Comparison of ENCODE assay signal across 10 cellular contexts in genomic region chr10:70663458-70664391, GRCh38. TPM values are rescaled to one million over a fixed set of nuclear protein-coding genes. Genes with fewer than 3 reads are reported as not detected.
DNase-seq lines count a peak whose midpoint lies in the region; ATAC-seq and TF ChIP-seq lines count a peak whose summit lies in the region.
"Not testable (repeated sequence)": the region's sequence is repeated elsewhere in the genome, so short reads cannot be mapped to it uniquely, and the experiment has no call there.
"Had no signal": no experiment of that assay in that cellular context is flagged by ENCODE, and none has a peak within 500 bp of the region (broad histone marks: within the 10 kb centered on the region; RNA-seq: fewer than 3 reads in every experiment).

No MANE protein-coding gene starts in this region.

- H3K27ac Mint-ChIP-seq in GM23338, result not testable (repeated sequence)

- H3K4me3 ChIP-seq in ACC112 (ENCODE audit: low read depth, low read length); GM23338; Panc1 (ENCODE audit: low read depth in 2 of 2, low read length in 2 of 2); fibroblast of villous mesenchyme (ENCODE audit: low read depth, low read length); mucosa of rectum (ENCODE audit: low read length in 2 of 2); smooth muscle cell: not testable (repeated sequence)

- intact Hi-C loops in Panc1 (cut with micrococcal nuclease; ENCODE audit: unreplicated experiment), result not testable (repeated sequence)

- ATAC-seq in GM23338, result not testable (repeated sequence)
- ATAC-seq in Panc1, result 0 out of 2 replicates have a peak, but pooled peaks have one; percentile 26

- H3K9me2 ChIP-seq in GM23338 (ENCODE audit: insufficient read depth), result not testable (repeated sequence)

- not testable (repeated sequence) for H3F3A ChIP-seq in GM23338 (replicated peaks; ENCODE audit: low read depth)
- peaks cover 28% of the 10 kb centered on the region for H3F3A ChIP-seq in smooth muscle cell (ENCODE audit: low read depth)

- not testable (repeated sequence) for H3K79me2 ChIP-seq in ACC112 (ENCODE audit: control insufficient read depth, insufficient read depth, low read length, unreplicated experiment); GM23338 (replicated peaks; ENCODE audit: insufficient read depth); smooth muscle cell (ENCODE audit: low read depth)

- H3K9me3 Mint-ChIP-seq in GM23338, result peaks cover 22% of the 10 kb centered on the region

- H3K27me3 ChIP-seq in ACC112 (ENCODE audit: insufficient read depth, low read length); GM23338 (ENCODE audit: insufficient read depth); Panc1 (ENCODE audit: control insufficient read depth, insufficient read depth, low read length); mucosa of rectum (ENCODE audit: control insufficient read depth in 2 of 2, insufficient read depth in 2 of 2, low read length in 2 of 2); smooth muscle cell (ENCODE audit: low read depth): not testable (repeated sequence)

- H2AFZ ChIP-seq in ACC112 (ENCODE audit: low read length, unreplicated experiment), result peak overlapping the region; percentile 26
- H2AFZ ChIP-seq in GM23338, result 0 out of 2 replicates have a peak overlapping the region, but pooled peaks have one; percentile 72
- not testable (repeated sequence) for H2AFZ ChIP-seq in smooth muscle cell (ENCODE audit: low read depth)

- not testable (repeated sequence) for H3K9me3 ChIP-seq in Panc1 (ENCODE audit: control insufficient read depth, insufficient read depth, low read depth, low read length); mucosa of rectum (ENCODE audit: control insufficient read depth in 2 of 2, low read length in 2 of 2); smooth muscle cell (replicated peaks; ENCODE audit: low read depth)

- not testable (repeated sequence) for BruUV-seq in Panc1 (replicated peaks; lab: Mats Ljungman, UMichigan)

- H3K4me2 ChIP-seq in GM23338, result not testable (repeated sequence)
- peak overlapping the region; percentile 11 for H3K4me2 ChIP-seq in smooth muscle cell

- not testable (repeated sequence) for H4K20me1 ChIP-seq in GM23338 (replicated peaks; ENCODE audit: insufficient read depth); smooth muscle cell (ENCODE audit: low read depth)

- POLR2A ChIA-PET in Panc1 (lab: Charles Lee), result interaction anchor here (0.7 kb wide), 1 partner anchor 83 kb away, joined by 8 read pairs; no protein-coding TSS in a partner anchor

- DNase-seq in GM23338 (ENCODE audit: low spot score); Panc1 (ENCODE audit: low read depth, low spot score); smooth muscle cell (lab: John Stamatoyannopoulos, UW; ENCODE audit: unreplicated experiment): not testable (repeated sequence)
- DNase-seq in dedifferentiated amniotic fluid mesenchymal stem cell (ENCODE audit: extremely low spot score) (peak; percentile 36), fibroblast of villous mesenchyme (ENCODE audit: low read depth) (peak; percentile 31)

- not testable (repeated sequence) for H3K4me1 Mint-ChIP-seq in GM23338

- H3K36me3 Mint-ChIP-seq in GM23338 (ENCODE audit: low read depth), result not testable (repeated sequence)

- WGBS in smooth muscle cell (ENCODE audit: low lambda C conversion rate), result 76% methylated on average over 10 of the region's 10 CpGs

- H3K27ac ChIP-seq in ACC112 (ENCODE audit: low read depth, low read length) (peak overlapping the region; percentile 76), angular gyrus (ENCODE audit: low read depth, low read length) (peak overlapping the region; percentile 90), mucosa of rectum (ENCODE audit: low read depth in 2 of 2, low read length in 2 of 2) (peak overlapping the region; percentile 24 to 38), smooth muscle cell (ENCODE audit: low read depth) (peak overlapping the region; percentile 95)
- not testable (repeated sequence) for H3K27ac ChIP-seq in GM23338 (ENCODE audit: low read depth); Panc1 (ENCODE audit: low read length)

- in situ Hi-C loops in Panc1 (cut with HindIII; ENCODE audit: low pct_unique_long_range_greater_than_20kb, low sequenced_read_pairs), result not testable (repeated sequence)

- not testable (repeated sequence) for H3K36me3 ChIP-seq in ACC112 (ENCODE audit: insufficient read depth, low read length); GM23338 (ENCODE audit: insufficient read depth); Panc1 (ENCODE audit: control insufficient read depth, insufficient read depth, low read length); mucosa of rectum (ENCODE audit: control insufficient read depth in 2 of 2, insufficient read depth in 2 of 2, low read length in 2 of 2); smooth muscle cell (ENCODE audit: low read depth)

- not testable (repeated sequence) for H3K9ac ChIP-seq in mucosa of rectum (ENCODE audit: low read depth in 1 of 2, low read length in 2 of 2)
- H3K9ac ChIP-seq in smooth muscle cell (ENCODE audit: low read depth), result peak overlapping the region; percentile 91

- not testable (repeated sequence) for TF ChIP-seq CTCF in GM23338 (conservative IDR thresholded peaks at IDR 0.05; ENCODE audit: low read depth in 2 of 2); Panc1 (IDR thresholded peaks at IDR 0.05); fibroblast of villous mesenchyme (IDR thresholded peaks at IDR 0.05; ENCODE audit: insufficient read depth, low read depth, low read length); smooth muscle cell (IDR thresholded peaks at IDR 0.05; ENCODE audit: borderline replicate concordance, insufficient read depth, poor library complexity, severe bottlenecking)

- peaks cover 18% of the 10 kb centered on the region for H3K4me1 ChIP-seq in ACC112 (ENCODE audit: control insufficient read depth, insufficient read depth, low read length, unreplicated experiment)
- not testable (repeated sequence) for H3K4me1 ChIP-seq in GM23338 (ENCODE audit: insufficient read depth); Panc1 (ENCODE audit: control insufficient read depth, insufficient read depth, low read length); mucosa of rectum (ENCODE audit: control insufficient read depth in 2 of 2, insufficient read depth in 2 of 2, low read length in 2 of 2)
- H3K4me1 ChIP-seq in smooth muscle cell (ENCODE audit: low read depth), result peaks cover 17% of the 10 kb centered on the region

- CTCF ChIA-PET in Panc1 (lab: Charles Lee), result interaction anchor here (0.7 kb wide), 1 partner anchor 214 kb away, joined by 7 read pairs; no protein-coding TSS in a partner anchor

- H3K27me3 Mint-ChIP-seq in GM23338 (ENCODE audit: insufficient read depth, low read depth, poor library complexity), result peaks cover 14% of the 10 kb centered on the region

- not testable (repeated sequence) for H3K4me3 Mint-ChIP-seq in GM23338

RNA-seq across cellular contexts. Expression of gene ADAMTS14, which starts 8.6 kb away (rescaled TPM):
- 2.1 and 2.9 TPM in 2 replicates for total RNA-seq in GM23338 (2014; rRNA removed; shearing (Covaris generic))
- polyA plus RNA-seq in GM23338 (2016; fragmentation: Nextera tagmentation; extraction: Ambion mirVana), result 1.5 and 1.9 TPM in 2 replicates
- total RNA-seq in Panc1 (2021; ENCODE audit: unreplicated experiment), result 0.67 TPM
- 0.25 TPM for polyA plus RNA-seq in Panc1 (2012; ENCODE audit: insufficient read length)
- total RNA-seq in fibroblast of villous mesenchyme, result 0.86 and 1.6 TPM in 2 replicates
- total RNA-seq in smooth muscle cell, result 5.5 and 6.3 TPM in 2 replicates
- 10.1 and 12.0 TPM in 2 replicates for polyA plus RNA-seq in smooth muscle cell
- total RNA-seq: Caco-2, GM12878 had no signal
